ENCODE assay signal across 8 cellular contexts in genomic region chr11:94493443-94494199, GRCh38. TPM values are rescaled to one million over a fixed set of nuclear protein-coding genes. Genes with fewer than 3 reads are reported as not detected.
A peak's percentile ranks its signal among the peaks of the same experiment; 100 is the strongest.
DNase-seq lines count a peak whose midpoint lies in the region; TF ChIP-seq lines count a peak whose summit lies in the region.

ANKRD49 (plus strand) TSS chr11:94493984; CDS start chr11:94496694, 2,710 bp downstream.
MRE11 (minus strand) TSS chr11:94493844; CDS start chr11:94492801, 1,043 bp downstream.

- H3K9ac ChIP-seq in SK-N-MC (ENCODE audit: insufficient read length), result peak within 1 kb of the TSS; percentile 95

- no peaks in the 10 kb centered on the region for H3K9me3 Mint-ChIP-seq in HFFc6
- H3K9me3 Mint-ChIP-seq in activated naive CD4-positive, alpha-beta T cell treated with anti-CD3 and anti-CD28 coated beads, Interleukin-2, amount 10 ng/mL, durations not matched to agents 7 days and 5 days, result no peaks in the 10 kb centered on the region

- DNase-seq in GM03348 (ENCODE audit: low spot score) (peak; percentile 97), HFFc6 (peak; percentile 97), NB4 (ENCODE audit: low read depth) (peak; percentile 100), SK-N-MC (ENCODE audit: low read depth, low spot score) (peak; percentile 93), germinal center (ENCODE audit: low spot score) (peak; percentile 92), non-pigmented ciliary epithelial cell (ENCODE audit: low read depth) (peak; percentile 94), superior temporal gyrus (ENCODE audit: extremely low spot score) (peak; percentile 99)
- peak; percentile 98 for DNase-seq in activated naive CD4-positive, alpha-beta T cell treated with anti-CD3 and anti-CD28 coated beads, Interleukin-2, amount 10 ng/mL, durations not matched to agents 7 days and 5 days

- peaks cover 14% of the 10 kb centered on the region for H3K36me3 Mint-ChIP-seq in HFFc6 (ENCODE audit: low read depth)
- peaks cover 33% of the 10 kb centered on the region for H3K36me3 Mint-ChIP-seq in activated naive CD4-positive, alpha-beta T cell treated with anti-CD3 and anti-CD28 coated beads, Interleukin-2, amount 10 ng/mL, durations not matched to agents 7 days and 5 days

- CTCF ChIA-PET in activated naive CD4-positive, alpha-beta T cell treated with anti-CD3 and anti-CD28 coated beads, Interleukin-2, amount 10 ng/mL, durations not matched to agents 7 days and 5 days (lab: Charles Lee), result no interaction called here

- peaks cover 26% of the 10 kb centered on the region for H3K4me1 Mint-ChIP-seq in HFFc6 (ENCODE audit: low read depth)
- peaks cover 40% of the 10 kb centered on the region for H3K4me1 Mint-ChIP-seq in activated naive CD4-positive, alpha-beta T cell treated with anti-CD3 and anti-CD28 coated beads, Interleukin-2, amount 10 ng/mL, durations not matched to agents 7 days and 5 days

- H3K27ac ChIP-seq in SK-N-MC, result peak within 1 kb of the TSS; percentile 92

- H3K4me3 Mint-ChIP-seq in HFFc6, result peak within 1 kb of the TSS; percentile 98
- peak within 1 kb of the TSS; percentile 96 for H3K4me3 Mint-ChIP-seq in activated naive CD4-positive, alpha-beta T cell treated with anti-CD3 and anti-CD28 coated beads, Interleukin-2, amount 10 ng/mL, durations not matched to agents 7 days and 5 days

- H3K4me3 ChIP-seq in NB4 (ENCODE audit: low read depth, low read length) (peak within 1 kb of the TSS; percentile 82), SK-N-MC (peak within 1 kb of the TSS; percentile 90)

- H3K27ac Mint-ChIP-seq in HFFc6, result peak within 1 kb of the TSS; percentile 96
- H3K27ac Mint-ChIP-seq in activated naive CD4-positive, alpha-beta T cell treated with anti-CD3 and anti-CD28 coated beads, Interleukin-2, amount 10 ng/mL, durations not matched to agents 7 days and 5 days, result peak within 1 kb of the TSS; percentile 95

- peaks cover 29% of the 10 kb centered on the region for H3K36me3 ChIP-seq in SK-N-MC (ENCODE audit: insufficient read depth, low read length)

- no peaks in the 10 kb centered on the region for H3K9me3 ChIP-seq in SK-N-MC (ENCODE audit: low read depth, low read length)

- H3K27me3 Mint-ChIP-seq in HFFc6 (ENCODE audit: insufficient read depth), result no peaks in the 10 kb centered on the region
- no peaks in the 10 kb centered on the region for H3K27me3 Mint-ChIP-seq in activated naive CD4-positive, alpha-beta T cell treated with anti-CD3 and anti-CD28 coated beads, Interleukin-2, amount 10 ng/mL, durations not matched to agents 7 days and 5 days

- TF ChIP-seq POLR2A in NB4 (IDR thresholded peaks at IDR 0.05; ENCODE audit: extremely low read depth, insufficient read length), result peak; percentile 82

- TF ChIP-seq CTCF in HFFc6 (IDR thresholded peaks at IDR 0.05), result no peak
- no peak for TF ChIP-seq CTCF in NB4 (IDR thresholded peaks at IDR 0.05; ENCODE audit: low read depth, low read length)

RNA-seq across cellular contexts. Expression of gene ANKRD49, which starts in this region (rescaled TPM):
- 1 to 10 TPM; 7.2 to 8.7 (median 7.9) TPM for total RNA-seq in HFFc6 (2021; fragmentation: NEBNext Ultra II Directional; extraction: Animal tissue kit (Norgen Biotek cat#: 25700))

RNA-seq across cellular contexts. Expression of gene MRE11, which starts in this region (rescaled TPM):
- total RNA-seq in HFFc6 (2021; fragmentation: NEBNext Ultra II Directional; extraction: Animal tissue kit (Norgen Biotek cat#: 25700)), result 10 to 100 TPM; 12.2 to 17.2 (median 15.7) TPM

Comparison
In these comparisons a context has a peak if more than half of its experiments do, and no peak if none do; other contexts are left out.
1. Peak in every context shown above with its lines: DNase-seq, H3K4me3 ChIP-seq and H3K27ac ChIP-seq.